In the genomic region with DNA sequence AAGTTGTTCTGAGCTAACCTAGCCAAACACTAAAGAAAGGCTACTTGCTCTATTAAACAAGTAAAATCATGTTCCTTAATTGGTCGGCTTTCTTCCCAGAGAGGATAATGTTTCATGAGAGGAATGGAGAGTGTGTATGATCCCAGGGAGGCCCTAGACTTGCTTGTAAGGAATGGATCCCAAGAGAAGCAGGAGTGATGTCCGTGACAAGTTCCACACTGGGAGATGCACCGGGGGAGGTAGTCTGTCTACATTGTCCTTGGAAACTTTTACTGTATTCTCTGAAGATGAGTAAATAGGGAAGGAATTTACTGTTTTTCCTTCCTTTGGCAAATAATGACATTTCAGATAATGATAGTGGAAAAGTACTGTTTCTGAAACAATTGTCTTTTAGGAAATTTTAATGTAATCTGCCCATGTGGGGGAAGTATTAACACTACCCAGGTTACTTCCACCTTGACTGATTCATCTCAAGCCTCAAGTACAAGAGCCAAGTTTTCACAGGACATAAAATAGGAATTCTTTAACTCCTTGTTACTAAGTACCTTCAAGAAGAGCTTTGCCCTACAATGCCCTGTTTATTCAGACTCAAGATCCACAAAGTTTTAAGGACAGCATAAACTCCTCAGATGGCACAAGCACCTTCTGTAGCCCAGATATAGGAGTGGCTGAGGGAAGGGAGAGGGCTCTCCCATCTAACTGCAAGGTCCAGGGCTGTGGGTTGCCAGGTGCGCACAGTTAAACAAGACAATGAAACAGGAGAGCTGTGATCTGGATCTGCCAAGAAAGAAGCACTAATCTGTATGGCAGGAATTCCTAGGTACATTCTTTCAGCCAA, we compare ENCODE assay signal across 11 cellular contexts.
DNase-seq lines count a peak whose midpoint lies in the region; ATAC-seq and TF ChIP-seq lines count a peak whose summit lies in the region.
"Had no signal": no experiment of that assay in that cellular context is flagged by ENCODE, and none has a peak within 500 bp of the region (broad histone marks: within the 10 kb centered on the region; RNA-seq: fewer than 3 reads in every experiment).

No MANE protein-coding gene starts in this region.

- H3K9me3 ChIP-seq in muscle layer of duodenum (ENCODE audit: control insufficient read depth in 1 of 2, low read length in 2 of 2) = peaks cover 0 to 7% of the 10 kb centered on the region in 2 donors

- no peaks in the 10 kb centered on the region for H3K4me1 Mint-ChIP-seq in activated CD4-positive, alpha-beta T cell treated with anti-CD3 and anti-CD28 coated beads, Interleukin-2, amount 10 ng/mL, durations not matched to agents 7 days and 5 days
- H3K4me1 Mint-ChIP-seq: CD4-positive, alpha-beta memory T cell had no signal

- H3K27ac Mint-ChIP-seq in activated CD4-positive, alpha-beta T cell treated with anti-CD3 and anti-CD28 coated beads, Interleukin-2, amount 10 ng/mL, durations not matched to agents 7 days and 5 days = no peak overlapping the region

- no peaks in the 10 kb centered on the region for H3K36me3 ChIP-seq in muscle layer of duodenum (ENCODE audit: control insufficient read depth in 1 of 2, insufficient read depth in 2 of 2, low read length in 2 of 2)

- peaks cover 3% of the 10 kb centered on the region for H3K9me3 Mint-ChIP-seq in activated CD4-positive, alpha-beta T cell treated with anti-CD3 and anti-CD28 coated beads, Interleukin-2, amount 10 ng/mL, durations not matched to agents 7 days and 5 days

- POLR2A ChIA-PET in activated CD4-positive, alpha-beta T cell treated with anti-CD3 and anti-CD28 coated beads, Interleukin-2, amount 10 ng/mL, durations not matched to agents 7 days and 5 days (lab: Charles Lee) = interaction anchor here (0.7 kb wide), 1 partner anchor 9 kb away, joined by 3 read pairs; no protein-coding TSS in a partner anchor

- ATAC-seq in esophagus mucosa (peak; percentile 29), HG02870 (IDR thresholded peaks at IDR 0.05; ENCODE audit: unreplicated experiment) (no peak)
- ATAC-seq: HCT116 had no signal

- no peaks in the 10 kb centered on the region for H3K36me3 Mint-ChIP-seq in activated CD4-positive, alpha-beta T cell treated with anti-CD3 and anti-CD28 coated beads, Interleukin-2, amount 10 ng/mL, durations not matched to agents 7 days and 5 days (ENCODE audit: low read depth)
- H3K36me3 Mint-ChIP-seq: CD4-positive, alpha-beta memory T cell had no signal

- peak overlapping the region; percentile 30 for H3K27ac ChIP-seq in muscle layer of duodenum (ENCODE audit: low read length)
- H3K27ac ChIP-seq: psoas muscle had no signal

- TF ChIP-seq CTCF in AG09319 (IDR thresholded peaks at IDR 0.05; ENCODE audit: low read depth, low read length) = no peak

- DNase-seq in AG09319 (ENCODE audit: extremely low read depth, low read depth) = peak; percentile 30
- peak; percentile 26 for DNase-seq in NCI-H2171 (lab: John Stamatoyannopoulos, UW)
- DNase-seq in retina = no peak
- no peak for DNase-seq in cerebellum (ENCODE audit: low spot score)
- no peak for DNase-seq in activated CD4-positive, alpha-beta T cell treated with anti-CD3 and anti-CD28 coated beads, Interleukin-2, amount 10 ng/mL, durations not matched to agents 7 days and 5 days
- DNase-seq: CD4-positive, alpha-beta memory T cell; psoas muscle had no signal

- H3K4me3 ChIP-seq in muscle layer of duodenum (ENCODE audit: low read depth in 1 of 2, low read length in 2 of 2) = no peak overlapping the region
- H3K4me3 ChIP-seq: psoas muscle had no signal

- CTCF ChIA-PET in activated CD4-positive, alpha-beta T cell treated with anti-CD3 and anti-CD28 coated beads, Interleukin-2, amount 10 ng/mL, durations not matched to agents 7 days and 5 days (lab: Charles Lee) = no interaction called here

- peaks cover 0 to 6% of the 10 kb centered on the region in 2 donors for H3K4me1 ChIP-seq in muscle layer of duodenum (ENCODE audit: control insufficient read depth in 1 of 2, insufficient read depth in 2 of 2, low read length in 2 of 2)
- H3K4me1 ChIP-seq: psoas muscle had no signal

- no peaks in the 10 kb centered on the region for H3K27me3 ChIP-seq in muscle layer of duodenum (ENCODE audit: low read depth, low read length)

- H3K27me3 Mint-ChIP-seq in activated CD4-positive, alpha-beta T cell treated with anti-CD3 and anti-CD28 coated beads, Interleukin-2, amount 10 ng/mL, durations not matched to agents 7 days and 5 days = peaks cover 12% of the 10 kb centered on the region

- H3K4me3 Mint-ChIP-seq in activated CD4-positive, alpha-beta T cell treated with anti-CD3 and anti-CD28 coated beads, Interleukin-2, amount 10 ng/mL, durations not matched to agents 7 days and 5 days = no peak overlapping the region
- H3K4me3 Mint-ChIP-seq: CD4-positive, alpha-beta memory T cell had no signal

Comparison
In these comparisons a context has a peak if more than half of its experiments do, and no peak if none do; other contexts are left out.
1. DNase-seq: peak in AG09319 (single experiment) and NCI-H2171 (single experiment); none in retina (single experiment), cerebellum (single experiment) and activated CD4-positive, alpha-beta T cell treated with anti-CD3 and anti-CD28 coated beads, Interleukin-2, amount 10 ng/mL, durations not matched to agents 7 days and 5 days (single experiment).